ENCODE assay signal across 37 cellular contexts in the genomic region with DNA sequence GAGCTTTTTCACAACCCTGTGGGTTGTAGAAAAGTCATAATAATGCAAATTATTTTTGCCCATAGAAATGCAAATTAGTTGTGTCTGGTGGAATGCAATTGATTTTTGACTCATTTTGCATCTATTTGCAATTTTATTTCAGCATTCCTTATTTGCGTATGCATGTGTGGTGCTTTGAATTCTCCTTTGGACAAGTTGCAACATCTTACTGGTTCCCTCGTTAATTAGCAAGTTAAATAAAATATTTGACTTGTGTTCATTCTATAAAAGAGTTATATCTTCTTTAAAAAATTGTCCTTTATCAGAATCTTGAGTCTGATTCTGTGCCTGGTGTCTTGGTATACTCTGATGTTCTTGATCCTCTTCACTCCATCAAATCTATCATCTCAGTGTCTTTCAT.
"Had no signal": no experiment of that assay in that cellular context is flagged by ENCODE, and none has a peak within 500 bp of the region (broad histone marks: within the 10 kb centered on the region; RNA-seq: fewer than 3 reads in every experiment).

No MANE protein-coding gene starts in this region.

- H3K9me3 ChIP-seq: adrenal gland had no signal

- H3K27ac ChIP-seq: adrenal gland, cardiac muscle cell, VCaP had no signal

- H3K27ac Mint-ChIP-seq: activated B cell treated with CpG ODN at 0.5 μM for 24 hours; activated CD4-positive, alpha-beta memory T cell treated with anti-CD3 and anti-CD28 coated beads for 36 hours; activated CD4-positive, alpha-beta T cell treated with anti-CD3 and anti-CD28 coated beads, Interleukin-2, amount 10 ng/mL, durations not matched to agents 24 days and 14 days; activated CD8-positive, alpha-beta T cell treated with anti-CD3 and anti-CD28 coated beads for 36 hours; activated naive CD4-positive, alpha-beta T cell treated with anti-CD3 and anti-CD28 coated beads for 36 hours; activated naive CD4-positive, alpha-beta T cell treated with anti-CD3 and anti-CD28 coated beads, Interleukin-2, amount 50 U/mL, for 72 hours; activated naive CD8-positive, alpha-beta T cell treated with anti-CD3 and anti-CD28 coated beads for 36 hours; activated T-cell treated with anti-CD3 and anti-CD28 coated beads, Interleukin-2, amount 50 U/mL, for 72 hours; activated T-helper 1 cell treated with anti-CD3 and anti-CD28 coated beads, Interleukin-12 subunit alpha, Interleukin-12 subunit beta, Interleukin-2, Interleukin-4 antibody, amounts not matched to agents 30 ng/mL and 10 ng/mL and 1 ng/mL, durations not matched to agents 14 hours and 24 hours and 36 hours; activated T-helper 17 cell treated with anti-CD3 and anti-CD28 coated beads, Interleukin-2, amount 50 U/mL, for 72 hours; brain; T-helper 1 cell treated with Interleukin-12 subunit alpha and Interleukin-12 subunit beta and Interleukin-4 antibody, amounts not matched to agents 30 μg/mL and 1 μg/mL, for 36 hours; T-helper 2 cell treated with Interferon-gamma antibody and Interleukin-4, amounts not matched to agents 5 μg/mL and 100 μg/mL, for 36 hours had no signal

- H3K36me3 ChIP-seq: adrenal gland, cardiac muscle cell had no signal

- H3K36me3 Mint-ChIP-seq: activated naive CD4-positive, alpha-beta T cell treated with anti-CD3 and anti-CD28 coated beads, Interleukin-2, amount 50 U/mL, for 72 hours; activated naive CD8-positive, alpha-beta T cell treated with anti-CD3 and anti-CD28 coated beads for 36 hours; brain had no signal

- DNase-seq: activated B cell treated with CpG ODN at 0.5 μM for 24 hours; activated CD4-positive, alpha-beta memory T cell treated with anti-CD3 and anti-CD28 coated beads for 36 hours; activated CD4-positive, alpha-beta T cell treated with anti-CD3 and anti-CD28 coated beads for 4 hours; activated CD4-positive, alpha-beta T cell treated with anti-CD3 and anti-CD28 coated beads, Interleukin-2, amount 10 ng/mL, durations not matched to agents 24 days and 14 days; activated CD4-positive, alpha-beta T cell treated with anti-CD3 and anti-CD28 coated beads, Interleukin-2, amount 50 U/mL, for 1 hour; activated CD4-positive, alpha-beta T cell treated with anti-CD3 and anti-CD28 coated beads, Interleukin-2, amount 50 U/mL, for 4 hours; activated CD4-positive, CD25-positive, alpha-beta regulatory T cell treated with anti-CD3 and anti-CD28 coated beads, Interleukin-2, amount 50 U/mL, for 72 hours; activated CD8-positive, alpha-beta memory T cell treated with anti-CD3 and anti-CD28 coated beads, Interleukin-2, amount 50 U/mL, for 4 hours; activated CD8-positive, alpha-beta T cell treated with anti-CD3 and anti-CD28 coated beads for 36 hours; activated effector memory CD4-positive, alpha-beta T cell treated with anti-CD3 and anti-CD28 coated beads, Interleukin-2, amount 50 U/mL, for 16 hours; activated gamma-delta T cell treated with Interleukin-2 at 50 U/mL for 16 hours; activated naive CD4-positive, alpha-beta T cell; activated naive CD4-positive, alpha-beta T cell treated with anti-CD3 and anti-CD28 coated beads for 36 hours; activated naive CD4-positive, alpha-beta T cell treated with anti-CD3 and anti-CD28 coated beads, Interleukin-2, amount 50 U/mL, for 16 hours; activated naive CD8-positive, alpha-beta T cell treated with anti-CD3 and anti-CD28 coated beads for 36 hours; activated T-cell treated with anti-CD3 and anti-CD28 coated beads for 4 hours; activated T-cell treated with anti-CD3 and anti-CD28 coated beads, Interleukin-2, amount 50 U/mL, for 1 hour; activated T-cell treated with anti-CD3 and anti-CD28 coated beads, Interleukin-2, amount 50 U/mL, for 4 hours; activated T-cell treated with anti-CD3 and anti-CD28 coated beads, Interleukin-2, amount 50 U/mL, for 72 hours; adrenal gland; amniotic stem cell; aorta; caudate nucleus; cerebellar nuclear complex; T-helper 2 cell; T-helper 9 cell had no signal

- H3K4me1 Mint-ChIP-seq: activated B cell treated with CpG ODN at 0.5 μM for 24 hours; activated CD4-positive, alpha-beta T cell treated with anti-CD3 and anti-CD28 coated beads, Interleukin-2, amount 10 ng/mL, durations not matched to agents 24 days and 14 days; activated naive CD8-positive, alpha-beta T cell treated with anti-CD3 and anti-CD28 coated beads for 36 hours; activated T-helper 17 cell treated with anti-CD3 and anti-CD28 coated beads, Interleukin-2, amount 50 U/mL, for 72 hours; brain; central memory CD8-positive, alpha-beta T cell had no signal

- H3K27me3 ChIP-seq: cardiac muscle cell had no signal

- H3K4me3 Mint-ChIP-seq: activated B cell treated with CpG ODN at 0.5 μM for 24 hours; activated CD4-positive, alpha-beta memory T cell treated with anti-CD3 and anti-CD28 coated beads for 36 hours; activated CD4-positive, alpha-beta T cell treated with anti-CD3 and anti-CD28 coated beads, Interleukin-2, amount 10 ng/mL, durations not matched to agents 24 days and 14 days; activated CD8-positive, alpha-beta T cell treated with anti-CD3 and anti-CD28 coated beads for 36 hours; activated naive CD4-positive, alpha-beta T cell treated with anti-CD3 and anti-CD28 coated beads for 36 hours; activated naive CD8-positive, alpha-beta T cell treated with anti-CD3 and anti-CD28 coated beads for 36 hours; activated T-cell treated with anti-CD3 and anti-CD28 coated beads, Interleukin-2, amount 50 U/mL, for 4 hours; activated T-cell treated with anti-CD3 and anti-CD28 coated beads, Interleukin-2, amount 50 U/mL, for 72 hours; activated T-helper 1 cell treated with anti-CD3 and anti-CD28 coated beads, Interleukin-12 subunit alpha, Interleukin-12 subunit beta, Interleukin-2, Interleukin-4 antibody, amounts not matched to agents 30 ng/mL and 10 ng/mL and 1 ng/mL, durations not matched to agents 14 hours and 24 hours and 36 hours; activated T-helper 17 cell treated with anti-CD3 and anti-CD28 coated beads, Interleukin-2, amount 50 U/mL, for 72 hours; brain; central memory CD8-positive, alpha-beta T cell; T-helper 1 cell treated with Interleukin-12 subunit alpha and Interleukin-12 subunit beta and Interleukin-4 antibody, amounts not matched to agents 30 μg/mL and 1 μg/mL, for 36 hours; T-helper 2 cell treated with Interferon-gamma antibody and Interleukin-4, amounts not matched to agents 5 μg/mL and 100 μg/mL, for 36 hours had no signal

- H3K27me3 Mint-ChIP-seq: activated CD4-positive, alpha-beta memory T cell treated with anti-CD3 and anti-CD28 coated beads for 36 hours; activated CD4-positive, alpha-beta T cell treated with anti-CD3 and anti-CD28 coated beads, Interleukin-2, amount 10 ng/mL, durations not matched to agents 24 days and 14 days; activated CD8-positive, alpha-beta T cell treated with anti-CD3 and anti-CD28 coated beads for 36 hours; activated naive CD8-positive, alpha-beta T cell treated with anti-CD3 and anti-CD28 coated beads for 36 hours; activated T-helper 17 cell treated with anti-CD3 and anti-CD28 coated beads, Interleukin-2, amount 50 U/mL, for 72 hours had no signal

- H3K4me3 ChIP-seq: adrenal gland, cardiac muscle cell had no signal

- H3K4me1 ChIP-seq: adrenal gland had no signal

- FAIRE-seq: bronchial epithelial cell, TTC549 had no signal

- H3K9me3 Mint-ChIP-seq: activated CD8-positive, alpha-beta T cell treated with anti-CD3 and anti-CD28 coated beads for 36 hours; activated naive CD4-positive, alpha-beta T cell treated with anti-CD3 and anti-CD28 coated beads for 36 hours; activated naive CD4-positive, alpha-beta T cell treated with anti-CD3 and anti-CD28 coated beads, Interleukin-2, amount 50 U/mL, for 72 hours had no signal
